In genomic region chr12:1691123-1692007, GRCh38 we compare ENCODE assay signal across 1 cellular context.
TF ChIP-seq lines count a peak whose summit lies in the region.

No MANE protein-coding gene starts in this region.

TF ChIP-seq in GM12878, 131 proteins besides CTCF, POLR2A, EP300 and RAD21 (continued from another document):
- TF ChIP-seq RBBP5 (conservative IDR thresholded peaks at IDR 0.05), result no peak
- TF ChIP-seq NKRF (conservative IDR thresholded peaks at IDR 0.05), result peak; percentile 60; the same call in 1 of the 2 replicates
- TF ChIP-seq SPI1 (IDR thresholded peaks at IDR 0.05; ENCODE audit: borderline replicate concordance, insufficient read depth, low read depth, low read length), result no peak
- TF ChIP-seq USF1 (IDR thresholded peaks at IDR 0.05; ENCODE audit: borderline replicate concordance, extremely low read length, insufficient read depth, low read depth, low read length), result no peak
- no peak for TF ChIP-seq POLR2AphosphoS2 (IDR thresholded peaks at IDR 0.05; ENCODE audit: low read depth, low read length)
- TF ChIP-seq NR2F1 (conservative IDR thresholded peaks at IDR 0.05), result 0 out of 2 replicates have a peak, but pooled peaks have one; percentile 66
- TF ChIP-seq GATAD2B (conservative IDR thresholded peaks at IDR 0.05; ENCODE audit: low read depth), result peak; percentile 47
- TF ChIP-seq CHD2 (IDR thresholded peaks at IDR 0.05; ENCODE audit: borderline replicate concordance, low read depth, low read length), result no peak
- peak; percentile 63; the same call in 1 of the 2 replicates for TF ChIP-seq LARP7 (IDR thresholded peaks at IDR 0.05)
- no peak for TF ChIP-seq E2F4 (IDR thresholded peaks at IDR 0.05; ENCODE audit: low read depth, low read length)
- TF ChIP-seq YBX1 (IDR thresholded peaks at IDR 0.05), result no peak
